Comparison of ENCODE assay signal across 19 cellular contexts in genomic region chr14:77562681-77563080, GRCh38. TPM values are rescaled to one million over a fixed set of nuclear protein-coding genes. Genes with fewer than 3 reads are reported as not detected.
A peak's percentile ranks its signal among the peaks of the same experiment; 100 is the strongest.
DNase-seq lines count a peak whose midpoint lies in the region; TF ChIP-seq lines count a peak whose summit lies in the region.
"Had no signal": no experiment of that assay in that cellular context is flagged by ENCODE, and none has a peak within 500 bp of the region (broad histone marks: within the 10 kb centered on the region; RNA-seq: fewer than 3 reads in every experiment).

No MANE protein-coding gene starts in this region.

- TF ChIP-seq CTCF in foreskin fibroblast (IDR thresholded peaks at IDR 0.05; ENCODE audit: low read depth, low read length), result no peak
- no peak for TF ChIP-seq CTCF in thyroid gland (IDR thresholded peaks at IDR 0.05)

- H3K27ac ChIP-seq in thyroid gland, result no peak overlapping the region
- H3K27ac ChIP-seq: C4-2B, neural progenitor cell, SJCRH30 had no signal

- H3K9ac ChIP-seq in skeletal muscle satellite cell (ENCODE audit: low read depth, low read length), result peak overlapping the region; percentile 82
- H3K9ac ChIP-seq: neural progenitor cell had no signal

- H3K36me3 ChIP-seq in skeletal muscle satellite cell (ENCODE audit: insufficient read depth, low read length), result peaks cover 21% of the 10 kb centered on the region
- H3K36me3 ChIP-seq in thyroid gland, result no peaks in the 10 kb centered on the region
- H3K36me3 ChIP-seq: neural progenitor cell had no signal

- DNase-seq in EH (ENCODE audit: low read depth) (peak; percentile 96), amniotic epithelial cell (ENCODE audit: low read depth) (peak; percentile 92), foreskin fibroblast (peak; percentile 85 to 91), thyroid gland (no peak), NCI-H2029 treated with DMSO at 0.1 percent for 48 hours (lab: John Stamatoyannopoulos, UW) (no peak), posterior cingulate gyrus (no peak)
- no peak for DNase-seq in NK-92 treated with Interleukin-12 subunit alpha and Interleukin-12 subunit beta, amount 100 ng/mL, for 24 hours (lab: John Stamatoyannopoulos, UW)
- DNase-seq: activated CD4-positive, alpha-beta T cell treated with anti-CD3 and anti-CD28 coated beads, Interleukin-2, amount 10 ng/mL, durations not matched to agents 7 days and 5 days; activated naive CD8-positive, alpha-beta T cell treated with anti-CD3 and anti-CD28 coated beads, Interleukin-2, amount 50 U/mL, for 24 hours; erythroblast; mammary epithelial cell; NCI-H1417 treated with DMSO at 0.1 percent for 48 hours; NCI-H345; SJCRH30; T-helper 9 cell had no signal

- no peak for TF ChIP-seq POLR2A in thyroid gland (IDR thresholded peaks at IDR 0.05)

- WGBS in thyroid gland, 2 donors, result 85 to 90% methylated on average over 4 of the region's 4 CpGs

- intact Hi-C loops in thyroid gland (cut with DNase I) (no loop called here), posterior cingulate gyrus (cut with DNase I) (no loop called here)

- H3K4me3 ChIP-seq in foreskin fibroblast (ENCODE audit: low read depth in 1 of 2, low read length in 2 of 2) (no peak overlapping the region), skeletal muscle satellite cell (ENCODE audit: low read length) (peak overlapping the region; percentile 0), thyroid gland (replicated peaks in 1 of 3) (no peak overlapping the region)
- H3K4me3 ChIP-seq: K562, neural progenitor cell, SJCRH30 had no signal

- H3K4me2 ChIP-seq in skeletal muscle satellite cell (ENCODE audit: low read length), result peak overlapping the region; percentile 41
- H3K4me2 ChIP-seq: neural progenitor cell had no signal

- H3K9me3 ChIP-seq in skeletal muscle satellite cell (replicated peaks; ENCODE audit: low read length) (no peaks in the 10 kb centered on the region), thyroid gland (no peaks in the 10 kb centered on the region)
- H3K9me3 ChIP-seq: SJCRH30 had no signal

- H3K27me3 ChIP-seq in skeletal muscle satellite cell (ENCODE audit: control insufficient read depth, insufficient read depth, low read length), result no peaks in the 10 kb centered on the region
- no peaks in the 10 kb centered on the region for H3K27me3 ChIP-seq in thyroid gland
- H3K27me3 ChIP-seq: neural progenitor cell, SJCRH30 had no signal

- H3K4me1 ChIP-seq in skeletal muscle satellite cell (ENCODE audit: control insufficient read depth, insufficient read depth, low read length), result peaks cover 34% of the 10 kb centered on the region
- no peaks in the 10 kb centered on the region for H3K4me1 ChIP-seq in thyroid gland
- H3K4me1 ChIP-seq: neural progenitor cell, SJCRH30 had no signal

RNA-seq across cellular contexts. Expression of gene SPTLC2, which starts 53.8 kb away (rescaled TPM):
- total RNA-seq in skeletal muscle satellite cell (2012; rRNA removed), result 20.3 and 30.2 TPM in 2 replicates
- total RNA-seq in thyroid gland, result 10 to 100 TPM; 25.6 to 32.2 (median 29.0) TPM

Comparison
In these comparisons a context has a peak if more than half of its experiments do, and no peak if none do; other contexts are left out.
1. DNase-seq: peak in EH (single experiment), amniotic epithelial cell (single experiment) and foreskin fibroblast (2 of 2); none in thyroid gland (0 of 2), NCI-H2029 treated with DMSO at 0.1 percent for 48 hours (single experiment), posterior cingulate gyrus (0 of 10) and NK-92 treated with Interleukin-12 subunit alpha and Interleukin-12 subunit beta, amount 100 ng/mL, for 24 hours (single experiment).